In the genomic region with DNA sequence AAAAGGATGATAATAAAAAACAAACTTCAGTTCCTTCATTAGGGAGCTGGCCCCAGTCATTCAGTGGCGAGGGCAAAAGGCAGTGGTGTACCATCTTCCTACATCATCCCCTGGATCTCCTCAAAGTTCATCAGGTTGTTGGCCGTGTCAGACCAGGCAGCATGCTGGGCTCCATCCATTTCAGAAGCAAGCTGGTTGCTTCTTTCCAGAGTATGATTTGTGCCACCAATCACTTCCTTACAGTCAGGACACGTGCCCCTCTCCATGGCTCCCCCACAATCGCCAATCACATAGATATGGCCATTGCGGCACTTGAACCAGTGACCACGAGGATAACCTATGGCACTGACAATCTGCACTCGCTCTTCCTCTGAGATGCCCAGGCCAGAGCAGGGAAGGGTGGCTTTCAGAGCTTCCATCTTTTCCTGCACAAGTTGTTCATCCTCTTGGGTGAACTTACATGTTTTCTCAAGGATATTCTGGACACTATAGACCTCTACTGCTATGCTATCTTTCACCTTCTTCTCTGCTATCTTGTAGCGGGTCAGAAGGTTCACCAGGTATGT, we compare ENCODE assay signal across 11 cellular contexts. TPM values are rescaled to one million over a fixed set of nuclear protein-coding genes. Genes with fewer than 3 reads are reported as not detected.
DNase-seq lines count a peak whose midpoint lies in the region; ATAC-seq and TF ChIP-seq lines count a peak whose summit lies in the region.
"Had no signal": no experiment of that assay in that cellular context is flagged by ENCODE, and none has a peak within 500 bp of the region (broad histone marks: within the 10 kb centered on the region; RNA-seq: fewer than 3 reads in every experiment).

No MANE protein-coding gene starts in this region.

- peaks cover 59% of the 10 kb centered on the region for H3K36me3 ChIP-seq in A673 (ENCODE audit: insufficient read depth, low read length, poor library complexity, severe bottlenecking)
- peaks cover 82% of the 10 kb centered on the region for H3K36me3 ChIP-seq in CD4-positive, alpha-beta memory T cell (ENCODE audit: insufficient read depth, low read length)

- no peak overlapping the region for H3K4me3 Mint-ChIP-seq in CD4-positive, alpha-beta memory T cell
- H3K4me3 Mint-ChIP-seq in activated CD4-positive, alpha-beta memory T cell treated with anti-CD3 and anti-CD28 coated beads, Interleukin-2, amount 10 ng/mL, durations not matched to agents 7 days and 5 days = no peak overlapping the region
- no peak overlapping the region for H3K4me3 Mint-ChIP-seq in memory B cell
- H3K4me3 Mint-ChIP-seq in type B pancreatic cell = no peak overlapping the region

- H3K9me3 ChIP-seq in A673 (ENCODE audit: low read depth, low read length, poor library complexity, severe bottlenecking) = no peaks in the 10 kb centered on the region
- H3K9me3 ChIP-seq in CD4-positive, alpha-beta memory T cell (ENCODE audit: control insufficient read depth in 1 of 2, low read length in 2 of 2) = no peaks in the 10 kb centered on the region

- H3K4me1 ChIP-seq in A673 (ENCODE audit: insufficient read depth, low read length, poor library complexity, severe bottlenecking) = peaks cover 18% of the 10 kb centered on the region
- no peaks in the 10 kb centered on the region for H3K4me1 ChIP-seq in CD4-positive, alpha-beta memory T cell (ENCODE audit: insufficient read depth, low read length)

- no peaks in the 10 kb centered on the region for H3K27me3 ChIP-seq in A673 (replicated peaks; ENCODE audit: insufficient read depth, low read depth, low read length, poor library complexity)
- H3K27me3 ChIP-seq in CD4-positive, alpha-beta memory T cell (ENCODE audit: insufficient read depth, low read length) = no peaks in the 10 kb centered on the region

- TF ChIP-seq CTCF in A673 (conservative IDR thresholded peaks at IDR 0.05; ENCODE audit: low read depth, low read length) (no peak), type B pancreatic cell (conservative IDR thresholded peaks at IDR 0.05) (no peak)

- H3K27ac ChIP-seq in A673 (ENCODE audit: low read depth, low read length, poor library complexity, severe bottlenecking) = peak overlapping the region; percentile 39
- H3K27ac ChIP-seq in CD4-positive, alpha-beta memory T cell (ENCODE audit: low read depth, low read length) = no peak overlapping the region

- peaks cover 5 to 8% (median 7%) of the 10 kb centered on the region in 4 donors for H3K4me1 Mint-ChIP-seq in CD4-positive, alpha-beta memory T cell
- peaks cover 2% of the 10 kb centered on the region for H3K4me1 Mint-ChIP-seq in activated CD4-positive, alpha-beta memory T cell treated with anti-CD3 and anti-CD28 coated beads, Interleukin-2, amount 10 ng/mL, durations not matched to agents 7 days and 5 days
- H3K4me1 Mint-ChIP-seq in memory B cell (peaks cover 4% of the 10 kb centered on the region), type B pancreatic cell (ENCODE audit: unreplicated experiment) (no peaks in the 10 kb centered on the region)

- no peaks in the 10 kb centered on the region for H3K9me3 Mint-ChIP-seq in CD4-positive, alpha-beta memory T cell
- H3K9me3 Mint-ChIP-seq in activated CD4-positive, alpha-beta memory T cell treated with anti-CD3 and anti-CD28 coated beads, Interleukin-2, amount 10 ng/mL, durations not matched to agents 7 days and 5 days = no peaks in the 10 kb centered on the region
- H3K9me3 Mint-ChIP-seq in memory B cell = no peaks in the 10 kb centered on the region
- no peaks in the 10 kb centered on the region for H3K9me3 Mint-ChIP-seq in type B pancreatic cell

- intact Hi-C loops in A673 (cut with micrococcal nuclease; ENCODE audit: unreplicated experiment) = loop anchor here (2.0 kb wide), 1 partner anchor 76 kb away; no protein-coding TSS in a partner anchor
- intact Hi-C loops in CD4-positive, alpha-beta memory T cell (cut with micrococcal nuclease) = no loop called here

- H3K4me3 ChIP-seq in A673 (ENCODE audit: low read depth, low read length, poor library complexity, severe bottlenecking) = no peak overlapping the region
- no peak overlapping the region for H3K4me3 ChIP-seq in CD4-positive, alpha-beta memory T cell (ENCODE audit: low read length in 2 of 2)

- in situ Hi-C loops in ACHN (cut with HindIII; ENCODE audit: low pct_ligation_motif_present, low pct_unique_long_range_greater_than_20kb, low sequenced_read_pairs) = no loop called here

- no peak for ATAC-seq in memory B cell (ENCODE audit: low read depth)

- POLR2A ChIA-PET in A673 (lab: Charles Lee; ENCODE audit: low non-redundant PET) = no interaction called here
- POLR2A ChIA-PET in CD4-positive, alpha-beta memory T cell (lab: Charles Lee; ENCODE audit: partially characterized antibody) = interaction anchor here (0.7 to 1.5 kb wide), 2 partner anchors 12 to 31 kb away, joined by 3 to 4 read pairs; a partner anchor contains a TSS
- POLR2A ChIA-PET in activated CD4-positive, alpha-beta memory T cell treated with anti-CD3 and anti-CD28 coated beads, Interleukin-2, amount 10 ng/mL, durations not matched to agents 7 days and 5 days (lab: Charles Lee) = interaction anchor here (1.0 to 3.0 kb wide), 4 partner anchors 8 to 32 kb away, joined by 3 to 13 read pairs (median 4); no protein-coding TSS in a partner anchor

- H3K27me3 Mint-ChIP-seq in CD4-positive, alpha-beta memory T cell = no peaks in the 10 kb centered on the region
- H3K27me3 Mint-ChIP-seq in activated CD4-positive, alpha-beta memory T cell treated with anti-CD3 and anti-CD28 coated beads, Interleukin-2, amount 10 ng/mL, durations not matched to agents 7 days and 5 days = no peaks in the 10 kb centered on the region
- H3K27me3 Mint-ChIP-seq in memory B cell (no peaks in the 10 kb centered on the region), type B pancreatic cell (no peaks in the 10 kb centered on the region)

- DNase-seq in A673 (ENCODE audit: low spot score) (no peak), memory B cell (ENCODE audit: low spot score in 2 of 2) (no peak), ACHN (no peak), Kasumi-1 (lab: John Stamatoyannopoulos, UW) (no peak), type B pancreatic cell (ENCODE audit: extremely low spot score, unreplicated experiment) (no peak)
- DNase-seq in CD4-positive, alpha-beta memory T cell = no peak
- DNase-seq in activated CD4-positive, alpha-beta memory T cell treated with anti-CD3 and anti-CD28 coated beads, Interleukin-2, amount 10 ng/mL, durations not matched to agents 7 days and 5 days = no peak
- DNase-seq: activated CD4-positive, CD25-positive, alpha-beta regulatory T cell; KG1; Right ventricle myocardium superior; stimulated activated CD4-positive, alpha-beta T cell treated with anti-CD3 and anti-CD28 coated beads, Interleukin-2, amount 100 ng/mL, for 24 hours had no signal

- H3K27ac Mint-ChIP-seq in CD4-positive, alpha-beta memory T cell = peak overlapping the region in 6 of 7 donors; percentile 11 to 72 (median 28)
- peak overlapping the region; percentile 27 for H3K27ac Mint-ChIP-seq in activated CD4-positive, alpha-beta memory T cell treated with anti-CD3 and anti-CD28 coated beads, Interleukin-2, amount 10 ng/mL, durations not matched to agents 7 days and 5 days
- peak overlapping the region; percentile 11 for H3K27ac Mint-ChIP-seq in memory B cell
- H3K27ac Mint-ChIP-seq in type B pancreatic cell = no peak overlapping the region

- CTCF ChIA-PET in A673 (lab: Charles Lee) = interaction anchor here (1.5 to 1.7 kb wide), 2 partner anchors 73 to 76 kb away, joined by 4 to 5 read pairs; no protein-coding TSS in a partner anchor
- CTCF ChIA-PET in CD4-positive, alpha-beta memory T cell (lab: Charles Lee; ENCODE audit: partially characterized antibody) = interaction anchor here (0.8 to 4.6 kb wide), 10 partner anchors 8 to 114 kb away, joined by 3 to 37 read pairs (median 6); no protein-coding TSS in a partner anchor
- CTCF ChIA-PET in activated CD4-positive, alpha-beta memory T cell treated with anti-CD3 and anti-CD28 coated beads, Interleukin-2, amount 10 ng/mL, durations not matched to agents 7 days and 5 days (lab: Charles Lee) = interaction anchor here (0.6 to 3.1 kb wide), 4 partner anchors 10 to 36 kb away, joined by 4 to 14 read pairs (median 10); no protein-coding TSS in a partner anchor

- TSS peak; percentile 19 for BruUV-seq in A673 (replicated peaks; lab: Mats Ljungman, UMichigan)

- H3K36me3 Mint-ChIP-seq in CD4-positive, alpha-beta memory T cell = peaks cover 42 to 77% of the 10 kb centered on the region in 2 donors
- peaks cover 63% of the 10 kb centered on the region for H3K36me3 Mint-ChIP-seq in activated CD4-positive, alpha-beta memory T cell treated with anti-CD3 and anti-CD28 coated beads, Interleukin-2, amount 10 ng/mL, durations not matched to agents 7 days and 5 days (ENCODE audit: low read depth)
- peaks cover 21% of the 10 kb centered on the region for H3K36me3 Mint-ChIP-seq in memory B cell
- peaks cover 20% of the 10 kb centered on the region for H3K36me3 Mint-ChIP-seq in type B pancreatic cell

RNA-seq across cellular contexts. Expression of a gene that starts 28.0 kb away (rescaled TPM):
- total RNA-seq in A673 (2021) = 62.4 and 62.9 TPM in 2 replicates
- total RNA-seq in CD4-positive, alpha-beta memory T cell = 10 to 100 TPM; 60.3 to 60.4 TPM
- polyA plus RNA-seq in CD4-positive, alpha-beta memory T cell = 10 to 100 TPM; 21.6 to 47.1 TPM
- total RNA-seq in activated CD4-positive, alpha-beta memory T cell treated with anti-CD3 and anti-CD28 coated beads, Interleukin-2, amount 10 ng/mL, durations not matched to agents 7 days and 5 days = 10 to 100 TPM; 32.5 to 34.2 TPM
- total RNA-seq in type B pancreatic cell (ENCODE audit: low replicate concordance) = 34.3 and 40.6 TPM in 2 replicates

RNA-seq across cellular contexts. Expression of a gene that starts 30.6 kb away (rescaled TPM):
- total RNA-seq in A673 (2021) (15.4 and 19.0 TPM in 2 replicates), type B pancreatic cell (ENCODE audit: low replicate concordance) (14.1 and 21.9 TPM in 2 replicates)
- total RNA-seq in CD4-positive, alpha-beta memory T cell = 10 to 100 TPM; 73.8 to 78.4 TPM
- polyA plus RNA-seq in CD4-positive, alpha-beta memory T cell = 10 to 100 TPM; 30.8 to 88.8 TPM
- total RNA-seq in activated CD4-positive, alpha-beta memory T cell treated with anti-CD3 and anti-CD28 coated beads, Interleukin-2, amount 10 ng/mL, durations not matched to agents 7 days and 5 days = 10 to 100 TPM; 88.7 to 89.5 TPM

RNA-seq across cellular contexts. Expression of a gene that starts 59.1 kb away (rescaled TPM):
- total RNA-seq in A673 (2021) (96.2 and 104 TPM in 2 replicates), type B pancreatic cell (ENCODE audit: low replicate concordance) (73.4 and 79.8 TPM in 2 replicates)
- total RNA-seq in CD4-positive, alpha-beta memory T cell = 10 to 100 TPM; 49.4 to 49.9 TPM
- 10 to 100 TPM; 23.2 to 48.7 TPM for polyA plus RNA-seq in CD4-positive, alpha-beta memory T cell
- 10 to 100 TPM; 56.6 to 60.5 TPM for total RNA-seq in activated CD4-positive, alpha-beta memory T cell treated with anti-CD3 and anti-CD28 coated beads, Interleukin-2, amount 10 ng/mL, durations not matched to agents 7 days and 5 days
